17 cellular contexts compared by ENCODE assay signal in genomic region chr21:25234857-25235801, GRCh38.
A peak's percentile ranks its signal among the peaks of the same experiment; 100 is the strongest.
DNase-seq lines count a peak whose midpoint lies in the region; ATAC-seq and TF ChIP-seq lines count a peak whose summit lies in the region.
"Had no signal": no experiment of that assay in that cellular context is flagged by ENCODE, and none has a peak within 500 bp of the region (broad histone marks: within the 10 kb centered on the region; RNA-seq: fewer than 3 reads in every experiment).

No MANE protein-coding gene starts in this region.

- H3K27ac Mint-ChIP-seq in activated CD8-positive, alpha-beta T cell treated with anti-CD3 and anti-CD28 coated beads for 36 hours, result no peak overlapping the region
- no peak overlapping the region for H3K27ac Mint-ChIP-seq in activated CD8-positive, alpha-beta T cell treated with anti-CD3 and anti-CD28 coated beads, Interleukin-2, amount 10 ng/mL, durations not matched to agents 7 days and 5 days
- no peak overlapping the region for H3K27ac Mint-ChIP-seq in H9

- TF ChIP-seq EP300 in stomach (IDR thresholded peaks at IDR 0.05), result no peak
- no peak for TF ChIP-seq EP300 in esophagus muscularis mucosa (IDR thresholded peaks at IDR 0.05)

- H2AK5ac ChIP-seq in H9 (ENCODE audit: insufficient read length, low read length), result no peak overlapping the region

- no peaks in the 10 kb centered on the region for H3K36me3 Mint-ChIP-seq in activated CD8-positive, alpha-beta T cell treated with anti-CD3 and anti-CD28 coated beads for 36 hours (ENCODE audit: low read depth)
- no peaks in the 10 kb centered on the region for H3K36me3 Mint-ChIP-seq in activated CD8-positive, alpha-beta T cell treated with anti-CD3 and anti-CD28 coated beads, Interleukin-2, amount 10 ng/mL, durations not matched to agents 7 days and 5 days (ENCODE audit: low read depth)
- peaks cover 3 to 10% (median 10%) of the 10 kb centered on the region in 3 experiments; a peak in 3 of 7 replicates for H3K36me3 Mint-ChIP-seq in H9 (ENCODE audit: insufficient read depth in 1 of 3, low read depth in 3 of 3)

- no peak overlapping the region for H3K4me2 ChIP-seq in H9 (ENCODE audit: insufficient read depth, insufficient read length, low read length)
- H3K4me2 ChIP-seq: A549 had no signal

- no peak overlapping the region for H3K4me3 Mint-ChIP-seq in activated CD8-positive, alpha-beta T cell treated with anti-CD3 and anti-CD28 coated beads for 36 hours
- no peak overlapping the region for H3K4me3 Mint-ChIP-seq in activated CD8-positive, alpha-beta T cell treated with anti-CD3 and anti-CD28 coated beads, Interleukin-2, amount 10 ng/mL, durations not matched to agents 7 days and 5 days
- no peak overlapping the region for H3K4me3 Mint-ChIP-seq in H9
- H3K4me3 Mint-ChIP-seq: neural crest cell had no signal

- H3K4me1 Mint-ChIP-seq in activated CD8-positive, alpha-beta T cell treated with anti-CD3 and anti-CD28 coated beads for 36 hours (ENCODE audit: low read depth), result no peaks in the 10 kb centered on the region
- peaks cover 5% of the 10 kb centered on the region for H3K4me1 Mint-ChIP-seq in activated CD8-positive, alpha-beta T cell treated with anti-CD3 and anti-CD28 coated beads, Interleukin-2, amount 10 ng/mL, durations not matched to agents 7 days and 5 days (ENCODE audit: low read depth)
- H3K4me1 Mint-ChIP-seq in H9, result no peaks in the 10 kb centered on the region
- H3K4me1 Mint-ChIP-seq: neural crest cell had no signal

- no peaks in the 10 kb centered on the region for H3K4me1 ChIP-seq in stomach
- no peaks in the 10 kb centered on the region for H3K4me1 ChIP-seq in H9 (ENCODE audit: insufficient read depth, low read length)
- no peaks in the 10 kb centered on the region for H3K4me1 ChIP-seq in esophagus muscularis mucosa
- H3K4me1 ChIP-seq: A549 had no signal

- no peak overlapping the region for H4K91ac ChIP-seq in H9 (ENCODE audit: insufficient read length, low read depth, low read length)

- peaks cover 3% of the 10 kb centered on the region for H3K9me3 Mint-ChIP-seq in activated CD8-positive, alpha-beta T cell treated with anti-CD3 and anti-CD28 coated beads for 36 hours
- H3K9me3 Mint-ChIP-seq in activated CD8-positive, alpha-beta T cell treated with anti-CD3 and anti-CD28 coated beads, Interleukin-2, amount 10 ng/mL, durations not matched to agents 7 days and 5 days (ENCODE audit: insufficient read depth), result peaks cover 6% of the 10 kb centered on the region
- peaks cover 55 to 63% of the 10 kb centered on the region in 2 experiments for H3K9me3 Mint-ChIP-seq in H9

- H3K36me3 ChIP-seq in stomach (no peaks in the 10 kb centered on the region), esophagus muscularis mucosa (no peaks in the 10 kb centered on the region)

- H3T11ph ChIP-seq in H9 (ENCODE audit: low read length), result no peak overlapping the region

- no peak for DNase-seq in activated CD8-positive, alpha-beta T cell treated with anti-CD3 and anti-CD28 coated beads for 36 hours
- DNase-seq in activated CD8-positive, alpha-beta T cell treated with anti-CD3 and anti-CD28 coated beads, Interleukin-2, amount 10 ng/mL, durations not matched to agents 7 days and 5 days, result no peak
- no peak for DNase-seq in stomach
- DNase-seq in SK-N-DZ (ENCODE audit: low spot score), result no peak
- no peak for DNase-seq in H9
- no peak for DNase-seq in esophagus muscularis mucosa (ENCODE audit: extremely low spot score)
- DNase-seq: activated effector memory CD4-positive, alpha-beta T cell treated with anti-CD3 and anti-CD28 coated beads, Interleukin-2, amount 50 U/mL, for 16 hours; central memory CD4-positive, alpha-beta T cell; islet precursor cell; NCI-H345; SHP77; stimulated activated naive CD8-positive, alpha-beta T cell treated with anti-CD3 and anti-CD28 coated beads, Interleukin-15, Interleukin-2, amounts not matched to agents 100 U/mL and 50 U/mL, for 24 hours had no signal

- H3K79me2 ChIP-seq in H9 (ENCODE audit: insufficient read depth, low read length), result no peaks in the 10 kb centered on the region

- no peak overlapping the region for H3K27ac ChIP-seq in stomach
- H3K27ac ChIP-seq in H9 (ENCODE audit: insufficient read length, low read depth, low read length), result no peak overlapping the region
- H3K27ac ChIP-seq in esophagus muscularis mucosa (replicated peaks in 1 of 4), result no peak overlapping the region
- H3K27ac ChIP-seq: A549 had no signal

- H3K9me3 ChIP-seq in stomach (peaks cover 0 to 7% (median 6%) of the 10 kb centered on the region in 4 donors), H9 (ENCODE audit: control insufficient read depth, low read depth, low read length) (no peaks in the 10 kb centered on the region), esophagus muscularis mucosa (peaks cover 0 to 10% (median 2%) of the 10 kb centered on the region in 4 donors)
- H3K9me3 ChIP-seq: A549 had no signal

- H3K18ac ChIP-seq in H9 (ENCODE audit: insufficient read length, low read depth, low read length), result no peak overlapping the region

- H2BK20ac ChIP-seq in H9 (ENCODE audit: low read depth, low read length, poor library complexity, severe bottlenecking), result no peak overlapping the region

- no peak overlapping the region for H2BK5ac ChIP-seq in H9 (ENCODE audit: insufficient read length, low read length)

- H3K14ac ChIP-seq in H9 (ENCODE audit: insufficient read depth, low read length), result no peak overlapping the region

- no peaks in the 10 kb centered on the region for H3K23me2 ChIP-seq in H9 (ENCODE audit: insufficient read length, low read depth, low read length, poor library complexity, severe bottlenecking)

- H3K4me3 ChIP-seq in stomach, result no peak overlapping the region
- H3K4me3 ChIP-seq in esophagus muscularis mucosa, result no peak overlapping the region
- H3K4me3 ChIP-seq: A549, K562 had no signal

- no peak overlapping the region for H2BK12ac ChIP-seq in H9 (ENCODE audit: insufficient read length, low read depth, low read length)

- POLR2A ChIA-PET in activated CD8-positive, alpha-beta T cell treated with anti-CD3 and anti-CD28 coated beads for 36 hours (lab: Charles Lee), result no interaction called here
- POLR2A ChIA-PET in activated CD8-positive, alpha-beta T cell treated with anti-CD3 and anti-CD28 coated beads, Interleukin-2, amount 10 ng/mL, durations not matched to agents 7 days and 5 days (lab: Charles Lee), result no interaction called here

- H4K8ac ChIP-seq in H9 (replicated peaks; ENCODE audit: insufficient read length, low read depth, low read length), result no peak overlapping the region

- intact Hi-C loops in activated CD8-positive, alpha-beta T cell treated with anti-CD3 and anti-CD28 coated beads for 36 hours (cut with micrococcal nuclease), result no loop called here
- intact Hi-C loops in stomach (cut with DNase I; ENCODE audit: low total_unique reads) (no loop called here), esophagus muscularis mucosa (cut with DNase I) (no loop called here)

- no peak overlapping the region for H3K23ac ChIP-seq in H9 (ENCODE audit: insufficient read length, low read depth, low read length)

- H4K5ac ChIP-seq in H9 (ENCODE audit: insufficient read length, low read depth, low read length), result no peak overlapping the region

- no peak overlapping the region for H2AFZ ChIP-seq in H9 (ENCODE audit: low read length)

- no peaks in the 10 kb centered on the region for H3K27me3 Mint-ChIP-seq in activated CD8-positive, alpha-beta T cell treated with anti-CD3 and anti-CD28 coated beads for 36 hours
- peaks cover 3% of the 10 kb centered on the region for H3K27me3 Mint-ChIP-seq in activated CD8-positive, alpha-beta T cell treated with anti-CD3 and anti-CD28 coated beads, Interleukin-2, amount 10 ng/mL, durations not matched to agents 7 days and 5 days (ENCODE audit: low read depth)
- H3K27me3 Mint-ChIP-seq in H9 (ENCODE audit: low read depth), result no peaks in the 10 kb centered on the region

- CTCF ChIA-PET in activated CD8-positive, alpha-beta T cell treated with anti-CD3 and anti-CD28 coated beads for 36 hours (lab: Charles Lee), result no interaction called here
- CTCF ChIA-PET in activated CD8-positive, alpha-beta T cell treated with anti-CD3 and anti-CD28 coated beads, Interleukin-2, amount 10 ng/mL, durations not matched to agents 7 days and 5 days (lab: Charles Lee), result interaction anchor here (1.2 kb wide), 1 partner anchor 151 kb away, joined by 3 read pairs; no protein-coding TSS in a partner anchor

- H3K9ac ChIP-seq in H9 (ENCODE audit: extremely low read depth, insufficient read length, low read length), result no peak overlapping the region

- TF ChIP-seq POLR2A in stomach (IDR thresholded peaks at IDR 0.05) (no peak), esophagus muscularis mucosa (IDR thresholded peaks at IDR 0.05; ENCODE audit: low read depth) (no peak)

- H3K56ac ChIP-seq in H9 (ENCODE audit: insufficient read length, low read depth, low read length), result no peak overlapping the region

- TF ChIP-seq CTCF in activated CD8-positive, alpha-beta T cell treated with anti-CD3 and anti-CD28 coated beads for 36 hours (IDR thresholded peaks at IDR 0.05), result no peak
- TF ChIP-seq CTCF in stomach (IDR thresholded peaks at IDR 0.05) (no peak), H9 (conservative IDR thresholded peaks at IDR 0.05) (no peak), esophagus muscularis mucosa (IDR thresholded peaks at IDR 0.05) (no peak)

- peak; percentile 30 for ATAC-seq in activated CD8-positive, alpha-beta T cell treated with anti-CD3 and anti-CD28 coated beads for 36 hours
- ATAC-seq in activated CD8-positive, alpha-beta T cell treated with anti-CD3 and anti-CD28 coated beads, Interleukin-2, amount 10 ng/mL, durations not matched to agents 7 days and 5 days, result no peak
- peak; percentile 78 for ATAC-seq in GM21825 (IDR thresholded peaks at IDR 0.05; ENCODE audit: unreplicated experiment)
- peak; percentile 87 for ATAC-seq in HG03439 (IDR thresholded peaks at IDR 0.05; ENCODE audit: unreplicated experiment)
- ATAC-seq: A549; K562; stimulated activated naive CD8-positive, alpha-beta T cell treated with anti-CD3 and anti-CD28 coated beads, Interleukin-15, Interleukin-2, amounts not matched to agents 100 U/mL and 50 U/mL, for 24 hours had no signal

- H3K79me1 ChIP-seq in H9 (ENCODE audit: insufficient read depth, low read depth, low read length, poor library complexity, severe bottlenecking), result no peaks in the 10 kb centered on the region

- H2BK15ac ChIP-seq in H9 (ENCODE audit: low read depth, low read length), result no peak overlapping the region

- WGBS in stomach, 5 donors, result 61 to 70% (median 65%) methylated on average over 4 of the region's 4 CpGs
- no CpG with 5 or more reads among the region's 4 CpGs for WGBS in H9 (ENCODE audit: extremely low coverage, insufficient read length, low lambda C conversion rate)
- WGBS in esophagus muscularis mucosa, result 66% methylated on average over 4 of the region's 4 CpGs

- H3K27me3 ChIP-seq in stomach, result no peaks in the 10 kb centered on the region
- no peaks in the 10 kb centered on the region for H3K27me3 ChIP-seq in H9 (ENCODE audit: insufficient read depth, low read length)
- H3K27me3 ChIP-seq in esophagus muscularis mucosa, result no peaks in the 10 kb centered on the region

- H4K20me1 ChIP-seq in H9 (ENCODE audit: control insufficient read depth, insufficient read depth, insufficient read length), result no peaks in the 10 kb centered on the region

- H3K4ac ChIP-seq in H9 (ENCODE audit: low read depth, low read length), result no peak overlapping the region

- H2BK120ac ChIP-seq in H9 (ENCODE audit: low read depth, low read length, poor library complexity, severe bottlenecking), result no peak overlapping the region
